22 cellular contexts compared by ENCODE assay signal in genomic region chr15:68197170-68197492, GRCh38. TPM values are rescaled to one million over a fixed set of nuclear protein-coding genes. Genes with fewer than 3 reads are reported as not detected.
A peak's percentile ranks its signal among the peaks of the same experiment; 100 is the strongest.
DNase-seq lines count a peak whose midpoint lies in the region; ATAC-seq and TF ChIP-seq lines count a peak whose summit lies in the region.
"Had no signal": no experiment of that assay in that cellular context is flagged by ENCODE, and none has a peak within 500 bp of the region (broad histone marks: within the 10 kb centered on the region; RNA-seq: fewer than 3 reads in every experiment).

No MANE protein-coding gene starts in this region.

- no peak overlapping the region for H2BK12ac ChIP-seq in H9 (ENCODE audit: insufficient read length, low read depth, low read length)

- H3K9me3 ChIP-seq in H9 (ENCODE audit: control insufficient read depth, low read depth, low read length) (no peaks in the 10 kb centered on the region), neural progenitor cell (ENCODE audit: low read depth) (no peaks in the 10 kb centered on the region)
- H3K9me3 ChIP-seq: A549, adrenal gland had no signal

- H4K8ac ChIP-seq in H9 (replicated peaks; ENCODE audit: insufficient read length, low read depth, low read length), result no peak overlapping the region

- H3K23me2 ChIP-seq in H9 (ENCODE audit: insufficient read length, low read depth, low read length, poor library complexity, severe bottlenecking), result no peaks in the 10 kb centered on the region

- H3K79me2 ChIP-seq in H9 (ENCODE audit: insufficient read depth, low read length) (no peaks in the 10 kb centered on the region), neural progenitor cell (ENCODE audit: low read depth) (no peaks in the 10 kb centered on the region)
- H3K79me2 ChIP-seq: parathyroid adenoma had no signal

- H3K27me3 ChIP-seq in H9 (ENCODE audit: insufficient read depth, low read length) (no peaks in the 10 kb centered on the region), neural progenitor cell (no peaks in the 10 kb centered on the region)
- H3K27me3 ChIP-seq: adrenal gland, foreskin keratinocyte had no signal

- H4K20me1 ChIP-seq in H9 (ENCODE audit: control insufficient read depth, insufficient read depth, insufficient read length) (no peaks in the 10 kb centered on the region), neural progenitor cell (ENCODE audit: low read depth) (peaks cover 44% of the 10 kb centered on the region)

- H3K9ac ChIP-seq in H9 (ENCODE audit: extremely low read depth, insufficient read length, low read length), result no peak overlapping the region
- H3K9ac ChIP-seq in neural progenitor cell, result no peak overlapping the region
- H3K9ac ChIP-seq: parathyroid adenoma had no signal

- TF ChIP-seq CTCF in H9 (conservative IDR thresholded peaks at IDR 0.05) (no peak), coronary artery (IDR thresholded peaks at IDR 0.05) (no peak), neural progenitor cell (IDR thresholded peaks at IDR 0.05) (no peak)

- peaks cover 3% of the 10 kb centered on the region for H3K4me1 Mint-ChIP-seq in activated T-cell treated with anti-CD3 and anti-CD28 coated beads, Interleukin-2, amount 50 U/mL, for 24 hours (ENCODE audit: low read depth)
- no peaks in the 10 kb centered on the region for H3K4me1 Mint-ChIP-seq in activated T-cell treated with anti-CD3 and anti-CD28 coated beads, Interleukin-2, amount 50 U/mL, for 4 hours (ENCODE audit: low read depth)
- H3K4me1 Mint-ChIP-seq in H9, result peaks cover 20 to 33% of the 10 kb centered on the region in 2 experiments
- H3K4me1 Mint-ChIP-seq in neural progenitor cell, result peaks cover 34% of the 10 kb centered on the region
- H3K4me1 Mint-ChIP-seq in activated CD4-positive, alpha-beta memory T cell treated with anti-CD3 and anti-CD28 coated beads, Interleukin-2, amount 10 ng/mL, durations not matched to agents 7 days and 5 days, result peaks cover 1% of the 10 kb centered on the region

- intact Hi-C loops in cardiac septum (cut with DNase I), result no loop called here

- WGBS in H9 (ENCODE audit: extremely low coverage, insufficient read length, low lambda C conversion rate), result no CpG with 5 or more reads among the region's 8 CpGs

- no peak overlapping the region for H3K4me3 Mint-ChIP-seq in activated T-cell treated with anti-CD3 and anti-CD28 coated beads, Interleukin-2, amount 50 U/mL, for 24 hours
- no peak overlapping the region for H3K4me3 Mint-ChIP-seq in activated T-cell treated with anti-CD3 and anti-CD28 coated beads, Interleukin-2, amount 50 U/mL, for 4 hours
- no peak overlapping the region for H3K4me3 Mint-ChIP-seq in H9
- H3K4me3 Mint-ChIP-seq in neural progenitor cell, result no peak overlapping the region
- H3K4me3 Mint-ChIP-seq in activated CD4-positive, alpha-beta memory T cell treated with anti-CD3 and anti-CD28 coated beads, Interleukin-2, amount 10 ng/mL, durations not matched to agents 7 days and 5 days, result no peak overlapping the region

- no peak overlapping the region for H3K4ac ChIP-seq in H9 (ENCODE audit: low read depth, low read length)

- H2BK15ac ChIP-seq in H9 (ENCODE audit: low read depth, low read length), result no peak overlapping the region

- no peak overlapping the region for H2BK120ac ChIP-seq in H9 (ENCODE audit: low read depth, low read length, poor library complexity, severe bottlenecking)

- H2AFZ ChIP-seq in H9 (ENCODE audit: low read length) (no peak overlapping the region), neural progenitor cell (replicated peaks) (no peak overlapping the region)
- H2AFZ ChIP-seq: parathyroid adenoma, PC-9 had no signal

- no peaks in the 10 kb centered on the region for H3K27me3 Mint-ChIP-seq in activated T-cell treated with anti-CD3 and anti-CD28 coated beads, Interleukin-2, amount 50 U/mL, for 24 hours
- H3K27me3 Mint-ChIP-seq in activated T-cell treated with anti-CD3 and anti-CD28 coated beads, Interleukin-2, amount 50 U/mL, for 4 hours (ENCODE audit: low read depth), result no peaks in the 10 kb centered on the region
- no peaks in the 10 kb centered on the region; the same call in none of the 2 replicates for H3K27me3 Mint-ChIP-seq in H9 (ENCODE audit: low read depth)
- H3K27me3 Mint-ChIP-seq in neural progenitor cell (ENCODE audit: insufficient read depth, low read depth), result peaks cover 11% of the 10 kb centered on the region
- H3K27me3 Mint-ChIP-seq in activated CD4-positive, alpha-beta memory T cell treated with anti-CD3 and anti-CD28 coated beads, Interleukin-2, amount 10 ng/mL, durations not matched to agents 7 days and 5 days, result no peaks in the 10 kb centered on the region

- no peak overlapping the region; the same call in 1 of the 2 replicates for H3K14ac ChIP-seq in H9 (ENCODE audit: insufficient read depth, low read length)

- no peak overlapping the region for H3K56ac ChIP-seq in H9 (ENCODE audit: insufficient read length, low read depth, low read length)

- H3K4me3 ChIP-seq in coronary artery, result no peak overlapping the region
- no peak overlapping the region for H3K4me3 ChIP-seq in neural progenitor cell
- H3K4me3 ChIP-seq: A549, adrenal gland, PC-9 had no signal

- H3K79me1 ChIP-seq in H9 (ENCODE audit: insufficient read depth, low read depth, low read length, poor library complexity, severe bottlenecking), result no peaks in the 10 kb centered on the region

- no peak overlapping the region for H2BK5ac ChIP-seq in H9 (ENCODE audit: insufficient read length, low read length)

- DNase-seq in activated T-cell treated with anti-CD3 and anti-CD28 coated beads, Interleukin-2, amount 50 U/mL, for 24 hours, result no peak
- DNase-seq in activated T-cell treated with anti-CD3 and anti-CD28 coated beads, Interleukin-2, amount 50 U/mL, for 4 hours, result no peak
- DNase-seq in H9, result no peak
- DNase-seq in coronary artery (ENCODE audit: low spot score), result peak; percentile 50
- DNase-seq in neural progenitor cell (ENCODE audit: low spot score), result no peak
- DNase-seq in activated CD4-positive, alpha-beta memory T cell treated with anti-CD3 and anti-CD28 coated beads, Interleukin-2, amount 10 ng/mL, durations not matched to agents 7 days and 5 days, result no peak
- no peak for DNase-seq in cardiac septum (ENCODE audit: low spot score)
- DNase-seq: activated effector memory CD4-positive, alpha-beta T cell treated with Interleukin-2 at 50 U/mL for 16 hours; DMS 273 treated with DMSO at 0.1 percent for 48 hours; foreskin keratinocyte; GOT3; KG1; mammary epithelial cell; NCI-H2029 treated with DMSO at 0.1 percent for 48 hours; NCI-H345; PC-9; stimulated activated CD4-positive, alpha-beta T cell treated with anti-CD3 and anti-CD28 coated beads, Interleukin-15, amount 100 ng/mL, for 24 hours had no signal

- no peak overlapping the region for H3K18ac ChIP-seq in H9 (ENCODE audit: insufficient read length, low read depth, low read length)

- H3K4me2 ChIP-seq in H9 (ENCODE audit: insufficient read depth, insufficient read length, low read length) (no peak overlapping the region), neural progenitor cell (no peak overlapping the region)
- H3K4me2 ChIP-seq: A549, PC-9 had no signal

- H3K23ac ChIP-seq in H9 (ENCODE audit: insufficient read length, low read depth, low read length), result no peak overlapping the region

- peaks cover 73% of the 10 kb centered on the region for H3K36me3 Mint-ChIP-seq in activated T-cell treated with anti-CD3 and anti-CD28 coated beads, Interleukin-2, amount 50 U/mL, for 24 hours (ENCODE audit: low read depth)
- peaks cover 18% of the 10 kb centered on the region for H3K36me3 Mint-ChIP-seq in activated T-cell treated with anti-CD3 and anti-CD28 coated beads, Interleukin-2, amount 50 U/mL, for 4 hours (ENCODE audit: insufficient read depth)
- peaks cover 11 to 35% (median 17%) of the 10 kb centered on the region in 3 experiments; a peak in 6 of 7 replicates for H3K36me3 Mint-ChIP-seq in H9 (ENCODE audit: insufficient read depth in 1 of 3, low read depth in 3 of 3)
- H3K36me3 Mint-ChIP-seq in neural progenitor cell, result peaks cover 23% of the 10 kb centered on the region
- H3K36me3 Mint-ChIP-seq in activated CD4-positive, alpha-beta memory T cell treated with anti-CD3 and anti-CD28 coated beads, Interleukin-2, amount 10 ng/mL, durations not matched to agents 7 days and 5 days (ENCODE audit: low read depth), result peaks cover 28% of the 10 kb centered on the region

- H3K36me3 ChIP-seq in neural progenitor cell, result no peaks in the 10 kb centered on the region

- H3T11ph ChIP-seq in H9 (ENCODE audit: low read length), result no peak overlapping the region

- peaks cover 25% of the 10 kb centered on the region for H3F3A ChIP-seq in neural progenitor cell (ENCODE audit: low read depth)

- H3K27ac ChIP-seq in H9 (ENCODE audit: insufficient read length, low read depth, low read length), result no peak overlapping the region
- no peak overlapping the region for H3K27ac ChIP-seq in coronary artery
- H3K27ac ChIP-seq in neural progenitor cell, result no peak overlapping the region
- H3K27ac ChIP-seq: A549, adrenal gland, foreskin keratinocyte, parathyroid adenoma, PC-9 had no signal

- POLR2A ChIA-PET in activated CD4-positive, alpha-beta memory T cell treated with anti-CD3 and anti-CD28 coated beads, Interleukin-2, amount 10 ng/mL, durations not matched to agents 7 days and 5 days (lab: Charles Lee), result interaction anchor here (0.8 to 1.9 kb wide), 3 partner anchors 9 to 50 kb away, joined by 3 to 4 read pairs (median 4); no protein-coding TSS in a partner anchor

- H3K9me3 Mint-ChIP-seq in activated T-cell treated with anti-CD3 and anti-CD28 coated beads, Interleukin-2, amount 50 U/mL, for 24 hours, result no peaks in the 10 kb centered on the region
- no peaks in the 10 kb centered on the region for H3K9me3 Mint-ChIP-seq in activated T-cell treated with anti-CD3 and anti-CD28 coated beads, Interleukin-2, amount 50 U/mL, for 4 hours
- H3K9me3 Mint-ChIP-seq in H9, result no peaks in the 10 kb centered on the region
- no peaks in the 10 kb centered on the region for H3K9me3 Mint-ChIP-seq in neural progenitor cell
- no peaks in the 10 kb centered on the region for H3K9me3 Mint-ChIP-seq in activated CD4-positive, alpha-beta memory T cell treated with anti-CD3 and anti-CD28 coated beads, Interleukin-2, amount 10 ng/mL, durations not matched to agents 7 days and 5 days

- H2BK20ac ChIP-seq in H9 (ENCODE audit: low read depth, low read length, poor library complexity, severe bottlenecking), result no peak overlapping the region

- CTCF ChIA-PET in activated CD4-positive, alpha-beta memory T cell treated with anti-CD3 and anti-CD28 coated beads, Interleukin-2, amount 10 ng/mL, durations not matched to agents 7 days and 5 days (lab: Charles Lee), result no interaction called here

- H3K4me1 ChIP-seq in H9 (ENCODE audit: insufficient read depth, low read length) (no peaks in the 10 kb centered on the region; the same call in 1 of the 2 replicates), neural progenitor cell (peaks cover 27% of the 10 kb centered on the region)
- H3K4me1 ChIP-seq: A549, foreskin keratinocyte, parathyroid adenoma had no signal

- no peak overlapping the region for H4K5ac ChIP-seq in H9 (ENCODE audit: insufficient read length, low read depth, low read length)

- peak overlapping the region; percentile 83 for H3K27ac Mint-ChIP-seq in activated T-cell treated with anti-CD3 and anti-CD28 coated beads, Interleukin-2, amount 50 U/mL, for 24 hours
- H3K27ac Mint-ChIP-seq in H9, result peak overlapping the region in 2 of 3 experiments; percentile 46 to 80; a peak in 2 of 7 replicates
- H3K27ac Mint-ChIP-seq in neural progenitor cell, result peak overlapping the region; percentile 64
- H3K27ac Mint-ChIP-seq in activated CD4-positive, alpha-beta memory T cell treated with anti-CD3 and anti-CD28 coated beads, Interleukin-2, amount 10 ng/mL, durations not matched to agents 7 days and 5 days, result no peak overlapping the region

- no peak overlapping the region for H2AK5ac ChIP-seq in H9 (ENCODE audit: insufficient read length, low read length)

- H4K91ac ChIP-seq in H9 (ENCODE audit: insufficient read length, low read depth, low read length), result no peak overlapping the region

- no peak for ATAC-seq in activated T-cell treated with anti-CD3 and anti-CD28 coated beads, Interleukin-2, amount 50 U/mL, for 4 hours
- no peak for ATAC-seq in HG03521 (IDR thresholded peaks at IDR 0.05; ENCODE audit: unreplicated experiment)
- ATAC-seq: A549, foreskin keratinocyte, sciatic nerve had no signal

RNA-seq across cellular contexts. Expression of gene CALML4, which starts 8.0 kb away (rescaled TPM):
- 1 to 10 TPM; 4.0 to 5.5 (median 4.8) TPM for total RNA-seq in activated T-cell treated with anti-CD3 and anti-CD28 coated beads, Interleukin-2, amount 50 U/mL, for 4 hours
- total RNA-seq in H9 (2021) (8.2 and 11.8 TPM in 2 replicates), neural progenitor cell (ENCODE audit: low replicate concordance) (9.0 and 22.7 TPM in 2 replicates), cardiac septum (1.6 TPM)
- total RNA-seq in activated CD4-positive, alpha-beta memory T cell treated with anti-CD3 and anti-CD28 coated beads, Interleukin-2, amount 10 ng/mL, durations not matched to agents 7 days and 5 days, result 10 to 100 TPM; 12.9 to 13.1 TPM

RNA-seq across cellular contexts. Expression of gene CLN6, which starts 32.4 kb away (rescaled TPM):
- total RNA-seq in activated T-cell treated with anti-CD3 and anti-CD28 coated beads, Interleukin-2, amount 50 U/mL, for 4 hours, result 10 to 100 TPM; 82.6 to 94.4 (median 91.3) TPM
- 68.7 and 71.9 TPM in 2 replicates for total RNA-seq in H9 (2021)
- 24.4 and 41.9 TPM in 2 replicates for total RNA-seq in neural progenitor cell (ENCODE audit: low replicate concordance)
- total RNA-seq in activated CD4-positive, alpha-beta memory T cell treated with anti-CD3 and anti-CD28 coated beads, Interleukin-2, amount 10 ng/mL, durations not matched to agents 7 days and 5 days, result 10 to 100 TPM; 40.0 to 41.3 TPM
- total RNA-seq in cardiac septum, result 8.5 TPM
